Comparison of ENCODE assay signal across 19 cellular contexts in the genomic region with DNA sequence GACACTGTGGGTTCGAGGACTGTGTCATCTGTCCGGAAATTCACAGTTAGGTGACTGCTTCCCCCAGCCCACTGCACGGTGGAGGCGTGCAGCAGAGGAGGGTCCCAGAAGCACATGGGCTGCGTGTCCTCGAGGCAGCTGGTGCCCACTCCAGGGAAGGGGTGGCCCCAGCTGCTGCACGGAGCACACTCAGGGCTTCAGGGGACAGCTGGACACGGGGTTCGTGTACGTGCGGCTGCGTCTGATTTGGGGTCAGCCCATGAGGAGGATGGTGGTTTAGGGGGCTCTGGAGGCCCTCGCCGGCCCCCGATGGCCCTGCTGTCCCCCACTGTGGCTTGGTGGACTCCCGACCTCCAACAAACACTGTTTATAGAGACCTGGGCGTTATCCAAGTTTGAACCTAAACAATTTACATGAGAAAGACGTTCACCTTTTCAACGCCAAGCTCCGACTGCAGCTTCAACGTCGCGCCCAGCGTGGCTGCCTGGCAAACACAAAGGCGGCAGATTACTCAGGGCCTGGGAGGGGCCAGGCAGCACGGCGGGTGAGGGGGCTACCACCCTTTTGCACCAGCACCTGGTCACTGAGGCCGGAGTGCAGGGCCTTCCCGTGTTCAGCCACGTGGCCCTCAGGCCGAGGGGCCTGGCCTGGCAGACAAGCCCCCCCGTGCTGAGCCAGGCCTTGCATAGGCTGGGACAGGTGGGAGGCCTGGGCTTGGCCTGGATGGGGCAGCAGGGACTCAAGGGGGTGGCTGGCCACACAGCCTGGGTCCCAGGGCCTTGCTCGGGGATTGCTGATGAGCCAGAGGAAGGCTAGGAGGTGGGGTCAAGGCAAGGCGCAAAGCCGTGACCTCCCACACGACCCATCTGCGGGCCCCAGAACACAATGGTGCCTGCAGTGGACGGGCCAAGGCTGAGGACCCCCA. TPM values are rescaled to one million over a fixed set of nuclear protein-coding genes. Genes with fewer than 3 reads are reported as not detected.
DNase-seq lines count a peak whose midpoint lies in the region; ATAC-seq, FAIRE-seq and TF ChIP-seq lines count a peak whose summit lies in the region.
"Had no signal": no experiment of that assay in that cellular context is flagged by ENCODE, and none has a peak within 500 bp of the region (broad histone marks: within the 10 kb centered on the region; RNA-seq: fewer than 3 reads in every experiment).

No MANE protein-coding gene starts in this region.

- no peak for TF ChIP-seq POLR2A in HepG2 (IDR thresholded peaks at IDR 0.05; ENCODE audit: insufficient read depth in 1 of 2, low read depth in 2 of 2, low read length in 2 of 2)
- TF ChIP-seq POLR2A in spleen (IDR thresholded peaks at IDR 0.05): no peak

- H3K4me3 ChIP-seq in RWPE2 (ENCODE audit: severe bottlenecking) (no peak overlapping the region), endodermal cell (ENCODE audit: low read length) (no peak overlapping the region), HepG2 (replicated peaks in 1 of 3; ENCODE audit: insufficient read depth in 1 of 3, low read depth in 2 of 3, low read length in 3 of 3) (no peak overlapping the region), spleen (no peak overlapping the region)
- H3K4me3 ChIP-seq: BLaER1 treated with 17β-estradiol and CSF1 and Interleukin-3, amounts not matched to agents 10 nM and 100 nM; K562 had no signal

- TF ChIP-seq EP300 in HepG2 (IDR thresholded peaks at IDR 0.05; ENCODE audit: low read depth in 2 of 2, low read length in 2 of 2): no peak
- no peak for TF ChIP-seq EP300 in HepG2 (CRISPR knock-in tag; IDR thresholded peaks at IDR 0.05; ENCODE audit: borderline replicate concordance)

- H3K27me3 ChIP-seq in RWPE2 (ENCODE audit: insufficient read depth, poor library complexity, severe bottlenecking): no peaks in the 10 kb centered on the region
- H3K27me3 ChIP-seq in endodermal cell (ENCODE audit: control insufficient read depth, insufficient read depth, low read length, poor library complexity, severe bottlenecking): no peaks in the 10 kb centered on the region
- peaks cover 3 to 7% of the 10 kb centered on the region in 2 experiments; a peak in 2 of 5 replicates for H3K27me3 ChIP-seq in HepG2 (ENCODE audit: control insufficient read depth in 1 of 2, insufficient read depth in 2 of 2, low read length in 2 of 2)
- H3K27me3 ChIP-seq in spleen (replicated peaks in 1 of 7): no peaks in the 10 kb centered on the region
- H3K27me3 ChIP-seq: BLaER1 treated with 17β-estradiol and CSF1 and Interleukin-3, amounts not matched to agents 10 nM and 100 nM had no signal

- H3K9ac ChIP-seq in endodermal cell (ENCODE audit: extremely low read depth, low read length, poor library complexity, severe bottlenecking) (no peak overlapping the region), HepG2 (ENCODE audit: insufficient read depth, low read depth, low read length) (no peak overlapping the region)
- H3K9ac ChIP-seq: BLaER1 treated with 17β-estradiol and CSF1 and Interleukin-3, amounts not matched to agents 10 nM and 100 nM had no signal

- H3K4me2 ChIP-seq in HepG2 (ENCODE audit: low read depth, low read length): no peak overlapping the region

- H3K36me3 Mint-ChIP-seq in endodermal cell (ENCODE audit: low read depth): peaks cover 3% of the 10 kb centered on the region

- 92 to 96% methylated on average over 22 to 38 of the region's 38 CpGs for whole genome bisulfite sequencing in endodermal cell (ENCODE audit: insufficient coverage in 1 of 2, insufficient read length in 1 of 2), 2 experiments
- WGBS in HepG2 (ENCODE audit: low lambda C conversion rate): 80% methylated on average over 23 of the region's 38 CpGs
- WGBS in spleen, 5 donors: 85 to 90% (median 88%) methylated on average over 27 to 38 of the region's 38 CpGs

- TF ChIP-seq CTCF in RWPE2 (IDR thresholded peaks at IDR 0.05; ENCODE audit: poor library complexity, severe bottlenecking) (no peak), endodermal cell (conservative IDR thresholded peaks at IDR 0.05) (no peak), HepG2 (CRISPR knock-in tag; IDR thresholded peaks at IDR 0.05) (no peak), spleen (IDR thresholded peaks at IDR 0.05 in 8 of 11, conservative IDR thresholded peaks at IDR 0.05 in 3 of 11) (no peak)

- peaks cover 2% of the 10 kb centered on the region for H3K27me3 Mint-ChIP-seq in endodermal cell (ENCODE audit: insufficient read depth)

- in situ Hi-C loops in HepG2 (cut with HindIII; ENCODE audit: extremely low pct_ligation_motif_present, low pct_unique_long_range_greater_than_20kb): no loop called here

- no peak overlapping the region for H2AFZ ChIP-seq in HepG2 (ENCODE audit: low read length)

- H3K9me3 ChIP-seq in RWPE2 (ENCODE audit: severe bottlenecking) (no peaks in the 10 kb centered on the region), endodermal cell (ENCODE audit: control insufficient read depth, low read length) (peaks cover 5% of the 10 kb centered on the region), HepG2 (ENCODE audit: low read length) (no peaks in the 10 kb centered on the region), spleen (peaks cover 0 to 10% (median 0%) of the 10 kb centered on the region in 8 donors)

- no peaks in the 10 kb centered on the region for H4K20me1 ChIP-seq in HepG2 (ENCODE audit: insufficient read depth, low read length)
- H4K20me1 ChIP-seq: BLaER1 treated with 17β-estradiol and CSF1 and Interleukin-3, amounts not matched to agents 10 nM and 100 nM had no signal

- ATAC-seq in RWPE2 (ENCODE audit: low read depth) (no peak), HepG2 (no peak), HG03521 (IDR thresholded peaks at IDR 0.05; ENCODE audit: unreplicated experiment) (no peak)
- ATAC-seq: K562, SK-N-SH treated with all-trans-retinoic acid at 6 μM for 48 hours had no signal

- no peaks in the 10 kb centered on the region for H3K36me3 ChIP-seq in RWPE2 (ENCODE audit: low read depth)
- no peaks in the 10 kb centered on the region for H3K36me3 ChIP-seq in endodermal cell (ENCODE audit: control insufficient read depth, insufficient read depth, low read length)
- H3K36me3 ChIP-seq in HepG2 (replicated peaks in 1 of 2; ENCODE audit: control insufficient read depth in 1 of 2, insufficient read depth in 2 of 2, low read length in 2 of 2): no peaks in the 10 kb centered on the region
- H3K36me3 ChIP-seq in spleen: peaks cover 0 to 46% (median 2%) of the 10 kb centered on the region in 6 donors

- H3K27ac ChIP-seq in RWPE2 (ENCODE audit: poor library complexity, severe bottlenecking) (no peak overlapping the region), endodermal cell (ENCODE audit: low read depth, low read length) (peak overlapping the region; percentile 38), HepG2 (ENCODE audit: extremely low read length, insufficient read depth, low read length) (no peak overlapping the region), spleen (no peak overlapping the region)
- H3K27ac ChIP-seq: BLaER1 treated with 17β-estradiol and CSF1 and Interleukin-3, amounts not matched to agents 10 nM and 100 nM had no signal

- H3K27ac Mint-ChIP-seq in endodermal cell: no peak overlapping the region

- H3K4me3 Mint-ChIP-seq in endodermal cell: no peak overlapping the region

- POLR2A ChIA-PET in HepG2 (lab: Yijun Ruan, JAX): no interaction called here

- no peaks in the 10 kb centered on the region for H3K79me2 ChIP-seq in HepG2 (ENCODE audit: insufficient read depth, low read length)

- no peak for TF ChIP-seq RAD21 in HepG2 (CRISPR knock-in tag; IDR thresholded peaks at IDR 0.05)

- intact Hi-C loops in HepG2 (cut with micrococcal nuclease; ENCODE audit: unreplicated experiment) (no loop called here), spleen (cut with DNase I; ENCODE audit: low total_unique reads) (no loop called here)

- peak; percentile 61 for DNase-seq in RWPE2 (ENCODE audit: low spot score)
- peak; percentile 43 for DNase-seq in endodermal cell
- no peak for DNase-seq in HepG2 (ENCODE audit: low spot score)
- DNase-seq in spleen: peak; percentile 52
- no peak for DNase-seq in GM03348 (ENCODE audit: low spot score)
- DNase-seq in NCI-H2107 (lab: John Stamatoyannopoulos, UW): no peak
- DNase-seq: COR-L47; DMS153; EL; NCI-H1436 treated with DMSO at 0.1 percent for 48 hours; NCI-H226; NCI-H526 treated with DMSO at 0.1 percent for 48 hours; NK-92 treated with Interleukin-12 subunit alpha and Interleukin-12 subunit beta, amount 100 ng/mL, for 24 hours had no signal

- FAIRE-seq in HepG2 (lab: Jason Lieb, UNC): no peak
- FAIRE-seq: H54, K562 had no signal

- CTCF ChIA-PET in HepG2 (lab: Yijun Ruan, JAX; ENCODE audit: low intra/inter-chr PET ratio, low total read pairs): no interaction called here

- no peaks in the 10 kb centered on the region for H3K4me1 Mint-ChIP-seq in endodermal cell

- H3K9me3 Mint-ChIP-seq in endodermal cell: peaks cover 3% of the 10 kb centered on the region

- no TSS peak for BruUV-seq in HepG2 (replicated peaks; lab: Mats Ljungman, UMichigan)

- no peaks in the 10 kb centered on the region for H3K4me1 ChIP-seq in RWPE2 (ENCODE audit: insufficient read depth, poor library complexity, severe bottlenecking)
- no peaks in the 10 kb centered on the region for H3K4me1 ChIP-seq in endodermal cell (ENCODE audit: control insufficient read depth, insufficient read depth, low read length)
- peaks cover 8% of the 10 kb centered on the region; the same call in 1 of the 2 replicates for H3K4me1 ChIP-seq in HepG2 (ENCODE audit: insufficient read depth, low read length)
- peaks cover 0 to 7% (median 0%) of the 10 kb centered on the region in 6 donors for H3K4me1 ChIP-seq in spleen

RNA-seq across cellular contexts. Expression of gene EXD3, which starts 55.2 kb away (rescaled TPM):
- total RNA-seq in endodermal cell (10 to 100 TPM; 15.5 to 31.0 TPM), HepG2 (2016; rRNA removed; fragmentation: Illumina TruSeq; extraction: Trizol) (1.3 and 2.7 TPM in 2 replicates), spleen (10 to 100 TPM; 14.5 to 52.8 (median 29.8) TPM)
- polyA plus RNA-seq in endodermal cell (2013, experiment 1 of 2): 25.5 TPM
- 25.1 TPM for polyA plus RNA-seq in endodermal cell (2013, experiment 2 of 2)
- 1.1 and 1.7 TPM in 2 replicates for total RNA-seq in HepG2 (2016; cell fraction: cytosol; rRNA removed; fragmentation: Illumina TruSeq; extraction: Trizol; ENCODE audit: low read depth)
- total RNA-seq in HepG2 (2016; cell fraction: insoluble cytoplasmic fraction; rRNA removed; fragmentation: Illumina TruSeq; extraction: Trizol): 1.3 and 3.1 TPM in 2 replicates
- total RNA-seq in HepG2 (2016; cell fraction: membrane; rRNA removed; fragmentation: Illumina TruSeq; extraction: Trizol): 1.6 and 2.4 TPM in 2 replicates
- total RNA-seq in HepG2 (2016; cell fraction: nucleus; rRNA removed; fragmentation: Illumina TruSeq; extraction: Trizol): 3.0 and 3.1 TPM in 2 replicates
- polyA plus RNA-seq in HepG2 (2011; rRNA removed) (4.8 and 9.1 TPM in 2 replicates), spleen (10 to 100 TPM; 15.6 to 62.3 (median 43.4) TPM)
- 1.6 and 3.2 TPM in 2 replicates for polyA plus RNA-seq in HepG2 (2011; cell fraction: cytosol; rRNA removed)
- 82.5 and 82.6 TPM in 2 replicates for polyA plus RNA-seq in HepG2 (2011; cell fraction: nucleus; rRNA removed)
- 4.7 and 9.6 TPM in 2 replicates for polyA plus RNA-seq in HepG2 (2012)
- 3.8 and 4.6 TPM in 2 replicates for polyA plus RNA-seq in HepG2 (2016; cell fraction: cytosol; fragmentation: Illumina TruSeq; extraction: Trizol; ENCODE audit: low read depth)
- 2.3 and 2.8 TPM in 2 replicates for polyA plus RNA-seq in HepG2 (2016; cell fraction: insoluble cytoplasmic fraction; fragmentation: Illumina TruSeq; extraction: Trizol; ENCODE audit: low read depth)
- polyA plus RNA-seq in HepG2 (2016; cell fraction: membrane; fragmentation: Illumina TruSeq; extraction: Trizol; ENCODE audit: low read depth): 5.3 and 6.7 TPM in 2 replicates
- polyA plus RNA-seq in HepG2 (2016; cell fraction: nucleus; fragmentation: Illumina TruSeq; extraction: Trizol; ENCODE audit: insufficient read depth, low read depth): 8.9 and 9.7 TPM in 2 replicates
- polyA minus RNA-seq in HepG2 (2011; rRNA and poly(A)+ RNA removed; ENCODE audit: low replicate concordance): 3.4 and 4.2 TPM in 2 replicates
- polyA minus RNA-seq in HepG2 (2011; cell fraction: cytosol; rRNA and poly(A)+ RNA removed): 0.62 and 2.6 TPM in 2 replicates
- 6.6 and 9.0 TPM in 2 replicates for polyA minus RNA-seq in HepG2 (2011; cell fraction: nucleus; rRNA and poly(A)+ RNA removed)

RNA-seq across cellular contexts. Expression of gene NOXA1, which starts 55.4 kb away (rescaled TPM):
- total RNA-seq in endodermal cell: 1 to 10 TPM; 5.0 to 5.9 TPM
- 1.9 TPM for polyA plus RNA-seq in endodermal cell (2013, experiment 1 of 2)
- 1.2 TPM for polyA plus RNA-seq in endodermal cell (2013, experiment 2 of 2)
- total RNA-seq in HepG2 (2016; rRNA removed; fragmentation: Illumina TruSeq; extraction: Trizol): 0.63 and 1.2 TPM in 2 replicates
- total RNA-seq in HepG2 (2016; cell fraction: cytosol; rRNA removed; fragmentation: Illumina TruSeq; extraction: Trizol; ENCODE audit: low read depth): 0.81 and 1.1 TPM in 2 replicates
- 0.82 and 1.9 TPM in 2 replicates for total RNA-seq in HepG2 (2016; cell fraction: insoluble cytoplasmic fraction; rRNA removed; fragmentation: Illumina TruSeq; extraction: Trizol)
- 0.46 and 1.00 TPM in 2 replicates for total RNA-seq in HepG2 (2016; cell fraction: membrane; rRNA removed; fragmentation: Illumina TruSeq; extraction: Trizol)
- 1.6 and 2.0 TPM in 2 replicates for total RNA-seq in HepG2 (2016; cell fraction: nucleus; rRNA removed; fragmentation: Illumina TruSeq; extraction: Trizol)
- polyA plus RNA-seq in HepG2 (2011; rRNA removed): 0.78 and 2.1 TPM in 2 replicates
- 0.53 and 1.0 TPM in 2 replicates for polyA plus RNA-seq in HepG2 (2011; cell fraction: cytosol; rRNA removed)
- 17.1 and 17.5 TPM in 2 replicates for polyA plus RNA-seq in HepG2 (2011; cell fraction: nucleus; rRNA removed)
- 0.76 and 1.0 TPM in 2 replicates for polyA plus RNA-seq in HepG2 (2012)
- 0.60 and 0.67 TPM in 2 replicates for polyA plus RNA-seq in HepG2 (2016; cell fraction: cytosol; fragmentation: Illumina TruSeq; extraction: Trizol; ENCODE audit: low read depth)
- 0.39 and 0.46 TPM in 2 replicates for polyA plus RNA-seq in HepG2 (2016; cell fraction: insoluble cytoplasmic fraction; fragmentation: Illumina TruSeq; extraction: Trizol; ENCODE audit: low read depth)
- polyA plus RNA-seq in HepG2 (2016; cell fraction: membrane; fragmentation: Illumina TruSeq; extraction: Trizol; ENCODE audit: low read depth): 0.44 and 0.56 TPM in 2 replicates
- 3.7 and 3.8 TPM in 2 replicates for polyA plus RNA-seq in HepG2 (2016; cell fraction: nucleus; fragmentation: Illumina TruSeq; extraction: Trizol; ENCODE audit: insufficient read depth, low read depth)
- 0.44 and 0.61 TPM in 2 replicates for polyA minus RNA-seq in HepG2 (2011; rRNA and poly(A)+ RNA removed; ENCODE audit: low replicate concordance)
- polyA minus RNA-seq in HepG2 (2011; cell fraction: cytosol; rRNA and poly(A)+ RNA removed): 0.44 TPM in 1 of 2 replicates, not detected in the other
- 1.8 and 3.4 TPM in 2 replicates for polyA minus RNA-seq in HepG2 (2011; cell fraction: nucleus; rRNA and poly(A)+ RNA removed)
- 10 to 100 TPM in 2 of 7 donors, 1 to 10 TPM in 5; 1.9 to 15.0 (median 5.3) TPM for total RNA-seq in spleen
- 10 to 100 TPM in 1 of 3 donors, 1 to 10 TPM in 2; 3.2 to 10.7 (median 7.8) TPM for polyA plus RNA-seq in spleen
- total RNA-seq: HT1080 had no signal

Comparison
In these comparisons a context has a peak if more than half of its experiments do, and no peak if none do; other contexts are left out.
1. DNase-seq: peak in RWPE2 (single experiment), endodermal cell (single experiment) and spleen (single experiment); none in HepG2 (single experiment), GM03348 (single experiment) and NCI-H2107 (single experiment).